9 cellular contexts compared by ENCODE assay signal in the genomic region with DNA sequence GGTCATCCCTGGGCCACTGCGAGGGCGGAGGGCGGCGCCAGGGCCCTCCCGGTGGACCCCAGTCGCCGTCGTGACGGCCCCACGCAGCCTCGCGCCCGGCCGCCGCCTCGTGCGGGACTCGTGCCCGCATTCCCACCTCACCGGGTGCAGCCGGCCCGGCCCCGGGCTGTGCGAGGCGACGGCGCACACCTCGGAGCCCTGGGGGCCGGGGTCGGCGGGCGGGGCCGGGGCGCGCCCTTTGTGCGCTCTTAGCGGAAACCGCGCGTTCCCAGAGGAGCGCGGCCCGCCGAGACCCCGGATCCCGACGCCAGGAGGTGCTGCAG. TPM values are rescaled to one million over a fixed set of nuclear protein-coding genes. Genes with fewer than 3 reads are reported as not detected.
DNase-seq lines count a peak whose midpoint lies in the region; ATAC-seq, FAIRE-seq and TF ChIP-seq lines count a peak whose summit lies in the region.
"Had no signal": no experiment of that assay in that cellular context is flagged by ENCODE, and none has a peak within 500 bp of the region (broad histone marks: within the 10 kb centered on the region; RNA-seq: fewer than 3 reads in every experiment).

No MANE protein-coding gene starts in this region.

- H3K36me3 ChIP-seq in BLaER1 (no peaks in the 10 kb centered on the region), KMS-11 (ENCODE audit: insufficient read depth) (no peaks in the 10 kb centered on the region), endothelial cell of umbilical vein (ENCODE audit: control insufficient read depth in 2 of 2, extremely low read depth in 1 of 2, insufficient read depth in 2 of 2, low read length in 2 of 2) (no peaks in the 10 kb centered on the region), pancreas (no peaks in the 10 kb centered on the region)

- TF ChIP-seq POLR2A in endothelial cell of umbilical vein (IDR thresholded peaks at IDR 0.05; ENCODE audit: low read depth, low read length): no peak

- H4K20me1 ChIP-seq in BLaER1 (peaks cover 75% of the 10 kb centered on the region), KMS-11 (ENCODE audit: insufficient read depth) (no peaks in the 10 kb centered on the region), endothelial cell of umbilical vein (replicated peaks; ENCODE audit: control insufficient read depth, extremely low read depth, insufficient read depth, low read length) (no peaks in the 10 kb centered on the region)

- H3K79me2 ChIP-seq in KMS-11 (ENCODE audit: insufficient read depth, low read depth) (no peaks in the 10 kb centered on the region), endothelial cell of umbilical vein (ENCODE audit: control insufficient read depth, insufficient read depth, low read length) (no peaks in the 10 kb centered on the region)

- DNase-seq in endothelial cell of umbilical vein (ENCODE audit: low read depth, low spot score) (no peak), pancreas (no peak), frontal cortex (ENCODE audit: low spot score in 2 of 2) (no peak), activated gamma-delta T cell (lab: John Stamatoyannopoulos, UW) (no peak), hippocampal formation (lab: John Stamatoyannopoulos, UW) (no peak), mucosa of gallbladder (ENCODE audit: low spot score) (no peak)
- DNase-seq: KG1 had no signal

- peak overlapping the region; percentile 96 for H3K4me2 ChIP-seq in BLaER1
- H3K4me2 ChIP-seq in KMS-11: peak overlapping the region; percentile 48; the same call in 1 of the 2 replicates
- no peak overlapping the region for H3K4me2 ChIP-seq in endothelial cell of umbilical vein (ENCODE audit: insufficient read depth, low read length)

- H3K9me3 ChIP-seq in BLaER1: peaks cover 14% of the 10 kb centered on the region
- H3K9me3 ChIP-seq in endothelial cell of umbilical vein (replicated peaks; ENCODE audit: control insufficient read depth, insufficient read depth, low read length): no peaks in the 10 kb centered on the region
- H3K9me3 ChIP-seq in pancreas: no peaks in the 10 kb centered on the region

- peak overlapping the region; percentile 66 for H3K4me3 ChIP-seq in BLaER1
- H3K4me3 ChIP-seq in KMS-11 (IDR thresholded peaks at IDR 0.05; ENCODE audit: insufficient read depth, low read depth, low read length): no peak overlapping the region
- no peak overlapping the region for H3K4me3 ChIP-seq in endothelial cell of umbilical vein (replicated peaks in 1 of 3; ENCODE audit: insufficient read depth in 1 of 3, low read depth in 1 of 3, low read length in 3 of 3)
- peak overlapping the region; percentile 14 to 75 (median 34) for H3K4me3 ChIP-seq in pancreas

- WGBS in pancreas, 2 donors: 5 to 7% methylated on average over 20 to 47 of the region's 47 CpGs

- H3K27ac ChIP-seq in BLaER1: no peak overlapping the region
- no peak overlapping the region for H3K27ac ChIP-seq in KMS-11
- H3K27ac ChIP-seq in endothelial cell of umbilical vein (ENCODE audit: insufficient read depth, low read depth, low read length): no peak overlapping the region
- H3K27ac ChIP-seq in pancreas: no peak overlapping the region

- BruUV-seq in endothelial cell of umbilical vein (replicated peaks; lab: Mats Ljungman, UMichigan): no TSS peak

- H3K9me1 ChIP-seq in endothelial cell of umbilical vein (replicated peaks; ENCODE audit: control insufficient read depth, extremely low read depth, insufficient read depth, low read length): no peaks in the 10 kb centered on the region

- TF ChIP-seq CTCF in KMS-11 (conservative IDR thresholded peaks at IDR 0.05; ENCODE audit: low read depth, low read length) (no peak), endothelial cell of umbilical vein (IDR thresholded peaks at IDR 0.05; ENCODE audit: extremely low read depth in 1 of 2, insufficient read depth in 1 of 2, low read depth in 1 of 2, low read length in 2 of 2) (no peak), pancreas (IDR thresholded peaks at IDR 0.05) (no peak)

- H3K9ac ChIP-seq in BLaER1 (no peak overlapping the region), KMS-11 (no peak overlapping the region), endothelial cell of umbilical vein (replicated peaks; ENCODE audit: extremely low read depth, insufficient read depth, low read length) (no peak overlapping the region)

- no peak for ATAC-seq in pancreas

- CTCF ChIA-PET in endothelial cell of umbilical vein (lab: Charles Lee): no interaction called here

- FAIRE-seq in endothelial cell of umbilical vein (lab: Jason Lieb, UNC): no peak
- FAIRE-seq in pancreas (lab: Jason Lieb, UNC): no peak
- no peak for FAIRE-seq in frontal cortex (lab: Jason Lieb, UNC)

- H2AFZ ChIP-seq in KMS-11 (ENCODE audit: low read depth) (no peak overlapping the region), endothelial cell of umbilical vein (ENCODE audit: low read depth, low read length) (no peak overlapping the region)

- intact Hi-C loops in endothelial cell of umbilical vein (cut with micrococcal nuclease): no loop called here
- intact Hi-C loops in pancreas (cut with DNase I): loop anchor here in 1 of 3 donors (10.0 kb wide), 2 partner anchors 332 to 462 kb away; no protein-coding TSS in a partner anchor

- POLR2A ChIA-PET in endothelial cell of umbilical vein (lab: Charles Lee): no interaction called here

- H3K4me1 ChIP-seq in BLaER1: peaks cover 31% of the 10 kb centered on the region
- H3K4me1 ChIP-seq in KMS-11 (ENCODE audit: low read depth, poor library complexity, severe bottlenecking): peaks cover 4% of the 10 kb centered on the region
- peaks cover 14% of the 10 kb centered on the region for H3K4me1 ChIP-seq in endothelial cell of umbilical vein (ENCODE audit: control insufficient read depth, extremely low read depth, insufficient read depth, low read length)
- H3K4me1 ChIP-seq in pancreas: peaks cover 27 to 32% (median 28%) of the 10 kb centered on the region in 3 donors

- dilution Hi-C loops in endothelial cell of umbilical vein (cut with MboI; ENCODE audit: extremely low pct_ligation_motif_present, low sequenced_read_pairs): no loop called here

- peaks cover 97% of the 10 kb centered on the region for H3K27me3 ChIP-seq in BLaER1
- H3K27me3 ChIP-seq in KMS-11 (ENCODE audit: insufficient read depth, low read depth): peaks cover 45% of the 10 kb centered on the region
- H3K27me3 ChIP-seq in endothelial cell of umbilical vein (ENCODE audit: control insufficient read depth in 2 of 2, insufficient read depth in 2 of 2, low read length in 2 of 2): peaks cover 29 to 59% of the 10 kb centered on the region in 2 experiments
- no peaks in the 10 kb centered on the region for H3K27me3 ChIP-seq in pancreas

TF ChIP-seq in endothelial cell of umbilical vein, 7 proteins besides CTCF, POLR2A, EP300 and RAD21:
- peak; percentile 4 for TF ChIP-seq EZH2 (IDR thresholded peaks at IDR 0.05; ENCODE audit: borderline replicate concordance, low read depth, low read length, severe bottlenecking)
- TF ChIP-seq, protein P1, sequence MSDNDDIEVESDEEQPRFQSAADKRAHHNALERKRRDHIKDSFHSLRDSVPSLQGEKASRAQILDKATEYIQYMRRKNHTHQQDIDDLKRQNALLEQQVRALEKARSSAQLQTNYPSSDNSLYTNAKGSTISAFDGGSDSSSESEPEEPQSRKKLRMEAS (IDR thresholded peaks at IDR 0.05; ENCODE audit: insufficient read depth, insufficient read length): no peak

RNA-seq across cellular contexts. Expression of a gene that starts 5.5 kb away (rescaled TPM):
- total RNA-seq in endothelial cell of umbilical vein (2.0 and 2.3 TPM in 2 replicates), pancreas (10 to 100 TPM; 10.8 to 19.6 (median 13.3) TPM), frontal cortex (9.0 TPM), mucosa of gallbladder (13.0 TPM)
- polyA plus RNA-seq in endothelial cell of umbilical vein (1.4 and 1.7 TPM in 2 replicates), pancreas (10 to 100 TPM; 16.4 to 21.6 TPM)
- polyA plus RNA-seq in endothelial cell of umbilical vein (2011; cell fraction: cytosol; rRNA removed): 1.1 and 1.8 TPM in 2 replicates
- polyA plus RNA-seq in endothelial cell of umbilical vein (2011; cell fraction: nucleus; rRNA removed): 4.3 and 4.9 TPM in 2 replicates
- 1.4 and 2.2 TPM in 2 replicates for polyA plus RNA-seq in endothelial cell of umbilical vein (2012)
- polyA minus RNA-seq in endothelial cell of umbilical vein: 0.83 and 1.1 TPM in 2 replicates
- not detected for polyA minus RNA-seq in endothelial cell of umbilical vein (2011; cell fraction: cytosol; rRNA and poly(A)+ RNA removed)
- 0.77 and 1.9 TPM in 2 replicates for polyA minus RNA-seq in endothelial cell of umbilical vein (2011; cell fraction: nucleus; rRNA and poly(A)+ RNA removed)

RNA-seq across cellular contexts. Expression of a gene that starts 10.2 kb away (rescaled TPM):
- 28.1 and 28.2 TPM in 2 replicates for total RNA-seq in endothelial cell of umbilical vein
- polyA plus RNA-seq in endothelial cell of umbilical vein: 9.9 and 10.8 TPM in 2 replicates
- 7.7 and 9.2 TPM in 2 replicates for polyA plus RNA-seq in endothelial cell of umbilical vein (2011; cell fraction: cytosol; rRNA removed)
- polyA plus RNA-seq in endothelial cell of umbilical vein (2011; cell fraction: nucleus; rRNA removed): 24.8 and 25.3 TPM in 2 replicates
- 17.0 and 20.3 TPM in 2 replicates for polyA plus RNA-seq in endothelial cell of umbilical vein (2012)
- 33.3 and 42.2 TPM in 2 replicates for polyA minus RNA-seq in endothelial cell of umbilical vein
- polyA minus RNA-seq in endothelial cell of umbilical vein (2011; cell fraction: cytosol; rRNA and poly(A)+ RNA removed): 4.5 TPM
- 44.1 and 70.7 TPM in 2 replicates for polyA minus RNA-seq in endothelial cell of umbilical vein (2011; cell fraction: nucleus; rRNA and poly(A)+ RNA removed)
- total RNA-seq in pancreas: 10 to 100 TPM; 10.4 to 18.7 (median 13.3) TPM
- 1 to 10 TPM; 5.6 to 9.0 TPM for polyA plus RNA-seq in pancreas
- 57.5 TPM for total RNA-seq in frontal cortex
- total RNA-seq in mucosa of gallbladder: 38.9 TPM

Comparison
In these comparisons a context has a peak if more than half of its experiments do, and no peak if none do; other contexts are left out.
1. H3K4me3 ChIP-seq: peak in BLaER1 (single experiment) and pancreas (4 of 4); none in KMS-11 (single experiment) and endothelial cell of umbilical vein (0 of 3).